29 cellular contexts compared by ENCODE assay signal in genomic region chr9:114123031-114123977, GRCh38. TPM values are rescaled to one million over a fixed set of nuclear protein-coding genes. Genes with fewer than 3 reads are reported as not detected.
"Had no signal": no experiment of that assay in that cellular context is flagged by ENCODE, and none has a peak within 500 bp of the region (broad histone marks: within the 10 kb centered on the region; RNA-seq: fewer than 3 reads in every experiment).

No MANE protein-coding gene starts in this region.

- H3K9me3 ChIP-seq: colonic mucosa, gastrocnemius medialis, neutrophil, ovary, testis, transverse colon had no signal

- H3K27ac Mint-ChIP-seq: activated CD4-positive, alpha-beta memory T cell treated with anti-CD3 and anti-CD28 coated beads, Interleukin-2, amount 10 ng/mL, durations not matched to agents 7 days and 5 days; activated CD4-positive, alpha-beta T cell treated with anti-CD3 and anti-CD28 coated beads, Interleukin-2, amount 10 ng/mL, durations not matched to agents 7 days and 5 days; activated naive CD8-positive, alpha-beta T cell; activated T-cell treated with anti-CD3 and anti-CD28 coated beads, Interleukin-2, amount 50 U/mL, for 24 hours; natural killer cell treated with Interleukin-12 subunit alpha and Interleukin-12 subunit beta and Interleukin-15 and Interleukin-18, amount 100 ng/mL, for 72 hours had no signal

- H3K9me3 Mint-ChIP-seq: activated CD4-positive, alpha-beta memory T cell treated with anti-CD3 and anti-CD28 coated beads, Interleukin-2, amount 10 ng/mL, durations not matched to agents 7 days and 5 days had no signal

- FAIRE-seq: urothelium cell line had no signal

- H3K4me3 Mint-ChIP-seq: activated CD4-positive, alpha-beta memory T cell treated with anti-CD3 and anti-CD28 coated beads, Interleukin-2, amount 10 ng/mL, durations not matched to agents 7 days and 5 days; activated CD4-positive, alpha-beta T cell treated with anti-CD3 and anti-CD28 coated beads, Interleukin-2, amount 10 ng/mL, durations not matched to agents 7 days and 5 days; activated naive CD8-positive, alpha-beta T cell; activated T-cell treated with anti-CD3 and anti-CD28 coated beads, Interleukin-2, amount 50 U/mL, for 24 hours; natural killer cell treated with Interleukin-12 subunit alpha and Interleukin-12 subunit beta and Interleukin-15 and Interleukin-18, amount 100 ng/mL, for 72 hours had no signal

- H3K27ac ChIP-seq: colonic mucosa, gastrocnemius medialis, neutrophil, ovary, psoas muscle, testis, transverse colon had no signal

- H3K4me1 Mint-ChIP-seq: activated CD4-positive, alpha-beta memory T cell treated with anti-CD3 and anti-CD28 coated beads, Interleukin-2, amount 10 ng/mL, durations not matched to agents 7 days and 5 days; activated CD4-positive, alpha-beta T cell treated with anti-CD3 and anti-CD28 coated beads, Interleukin-2, amount 10 ng/mL, durations not matched to agents 7 days and 5 days had no signal

- DNase-seq: activated CD4-positive, alpha-beta memory T cell treated with anti-CD3 and anti-CD28 coated beads, Interleukin-2, amount 10 ng/mL, durations not matched to agents 7 days and 5 days; activated CD4-positive, alpha-beta T cell treated with anti-CD3 and anti-CD28 coated beads for 1 hour; activated CD4-positive, alpha-beta T cell treated with anti-CD3 and anti-CD28 coated beads, Interleukin-2, amount 10 ng/mL, durations not matched to agents 7 days and 5 days; activated CD8-positive, alpha-beta memory T cell treated with anti-CD3 and anti-CD28 coated beads, Interleukin-2, amount 50 U/mL, for 48 hours; activated naive CD4-positive, alpha-beta T cell; activated T-cell treated with anti-CD3 and anti-CD28 coated beads, Interleukin-2, amount 50 U/mL, for 24 hours; anterior cingulate cortex; cerebellar nuclear complex; colonic mucosa; effector CD8-positive, alpha-beta T cell; gastrocnemius medialis; glutamatergic neuron; islet precursor cell; left cardiac atrium; midbrain; ovary; psoas muscle; stimulated activated CD4-positive, alpha-beta T cell treated with anti-CD3 and anti-CD28 coated beads, Interleukin-2, amount 100 ng/mL, for 48 hours; stimulated activated naive CD4-positive, alpha-beta T cell treated with Interleukin-2 at 50 U/mL for 16 hours; T-helper 2 cell; testis; transverse colon had no signal

- H3K27me3 Mint-ChIP-seq: activated CD4-positive, alpha-beta T cell treated with anti-CD3 and anti-CD28 coated beads, Interleukin-2, amount 10 ng/mL, durations not matched to agents 7 days and 5 days had no signal

- ATAC-seq: gastrocnemius medialis; natural killer cell treated with Interleukin-12 subunit alpha and Interleukin-12 subunit beta and Interleukin-15 and Interleukin-18, amount 100 ng/mL, for 72 hours; psoas muscle had no signal

- H3K4me1 ChIP-seq: colonic mucosa, gastrocnemius medialis, psoas muscle had no signal

- H3K27me3 ChIP-seq: colonic mucosa, gastrocnemius medialis, ovary, testis, transverse colon had no signal

- H3K4me3 ChIP-seq: colonic mucosa, gastrocnemius medialis, ovary, psoas muscle, testis, transverse colon had no signal

- H3K36me3 ChIP-seq: colonic mucosa, gastrocnemius medialis, neutrophil, ovary, transverse colon had no signal

RNA-seq across cellular contexts. Expression of gene KIF12, which starts 24.2 kb away (rescaled TPM):
- total RNA-seq: activated CD4-positive, alpha-beta memory T cell treated with anti-CD3 and anti-CD28 coated beads, Interleukin-2, amount 10 ng/mL, durations not matched to agents 7 days and 5 days; activated CD4-positive, alpha-beta T cell treated with anti-CD3 and anti-CD28 coated beads, Interleukin-2, amount 10 ng/mL, durations not matched to agents 7 days and 5 days; dermis microvascular lymphatic vessel endothelial cell; gastrocnemius medialis; natural killer cell treated with Interleukin-12 subunit alpha and Interleukin-12 subunit beta and Interleukin-15 and Interleukin-18, amount 100 ng/mL, for 72 hours had no signal

RNA-seq across cellular contexts. Expression of gene AMBP, which starts 45.2 kb away (rescaled TPM):
- total RNA-seq: activated CD4-positive, alpha-beta memory T cell treated with anti-CD3 and anti-CD28 coated beads, Interleukin-2, amount 10 ng/mL, durations not matched to agents 7 days and 5 days; activated CD4-positive, alpha-beta T cell treated with anti-CD3 and anti-CD28 coated beads, Interleukin-2, amount 10 ng/mL, durations not matched to agents 7 days and 5 days; dermis microvascular lymphatic vessel endothelial cell; epithelial cell of proximal tubule; lower leg skin; natural killer cell treated with Interleukin-12 subunit alpha and Interleukin-12 subunit beta and Interleukin-15 and Interleukin-18, amount 100 ng/mL, for 72 hours had no signal
- polyA plus RNA-seq: psoas muscle had no signal
